16 cellular contexts compared by ENCODE assay signal in the genomic region with DNA sequence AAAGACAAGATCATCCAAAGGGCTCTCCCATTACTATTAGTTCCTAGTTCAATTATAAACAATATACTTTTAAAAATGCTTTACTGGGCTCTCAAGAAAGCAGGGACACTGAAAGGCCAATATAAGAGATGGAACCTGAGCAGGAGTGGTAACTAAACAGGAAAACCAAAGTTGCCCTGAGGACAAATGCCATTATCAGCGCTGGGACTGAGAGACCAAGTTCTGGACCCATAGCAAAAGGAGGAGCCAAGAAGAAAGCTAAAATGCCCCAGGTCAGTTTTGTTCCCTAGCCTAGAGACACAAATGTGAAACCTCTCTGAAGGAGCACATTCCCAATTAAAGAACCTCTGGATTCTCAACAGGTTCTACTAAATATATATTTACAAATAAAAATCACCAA.
DNase-seq lines count a peak whose midpoint lies in the region; ATAC-seq and TF ChIP-seq lines count a peak whose summit lies in the region.
"Had no signal": no experiment of that assay in that cellular context is flagged by ENCODE, and none has a peak within 500 bp of the region (broad histone marks: within the 10 kb centered on the region; RNA-seq: fewer than 3 reads in every experiment).

No MANE protein-coding gene starts in this region.

- no peak overlapping the region for H2BK15ac ChIP-seq in mesendoderm (replicated peaks; ENCODE audit: low read depth)

- H2BK120ac ChIP-seq in mesendoderm (ENCODE audit: low read depth, low read length): no peak overlapping the region

- no peaks in the 10 kb centered on the region for H3K27me3 Mint-ChIP-seq in stimulated activated naive CD8-positive, alpha-beta T cell treated with anti-CD3 and anti-CD28 coated beads, Interleukin-15, amount 100 ng/mL, for 72 hours
- H3K27me3 Mint-ChIP-seq: IgD-negative memory B cell had no signal

- H3K9ac ChIP-seq in HUES6 (ENCODE audit: low read length) (no peak overlapping the region), mesendoderm (ENCODE audit: low read length) (no peak overlapping the region)
- H3K9ac ChIP-seq: BLaER1 treated with 17β-estradiol and CSF1 and Interleukin-3, amounts not matched to agents 10 nM and 100 nM had no signal

- H3K4me3 ChIP-seq in BE2C (ENCODE audit: low read depth, low read length) (no peak overlapping the region), HUES6 (ENCODE audit: low read depth, low read length) (0 out of 2 replicates have a peak overlapping the region, but pooled peaks have one; percentile 11), mesendoderm (ENCODE audit: low read length) (no peak overlapping the region), adrenal gland (no peak overlapping the region)
- H3K4me3 ChIP-seq: BLaER1 treated with 17β-estradiol and CSF1 and Interleukin-3, amounts not matched to agents 10 nM and 100 nM; HAP-1 had no signal

- no peak overlapping the region for H3K4ac ChIP-seq in mesendoderm (ENCODE audit: low read depth, low read length)

- no peak overlapping the region for H2AK5ac ChIP-seq in mesendoderm (ENCODE audit: low read length)

- no peak for TF ChIP-seq CTCF in BE2C (IDR thresholded peaks at IDR 0.05; ENCODE audit: low read depth, low read length)
- no peak for TF ChIP-seq CTCF in VCaP (conservative IDR thresholded peaks at IDR 0.05)
- no peak for TF ChIP-seq CTCF in adrenal gland (IDR thresholded peaks at IDR 0.05)

- H3K27me3 ChIP-seq in BE2C (no peaks in the 10 kb centered on the region), HUES6 (ENCODE audit: control insufficient read depth, insufficient read depth, low read length) (no peaks in the 10 kb centered on the region), mesendoderm (ENCODE audit: insufficient read depth, low read length, poor library complexity) (no peaks in the 10 kb centered on the region), adrenal gland (no peaks in the 10 kb centered on the region)
- H3K27me3 ChIP-seq: BLaER1 treated with 17β-estradiol and CSF1 and Interleukin-3, amounts not matched to agents 10 nM and 100 nM had no signal

- no peaks in the 10 kb centered on the region for H3K9me3 Mint-ChIP-seq in stimulated activated naive CD8-positive, alpha-beta T cell treated with anti-CD3 and anti-CD28 coated beads, Interleukin-15, amount 100 ng/mL, for 72 hours
- H3K9me3 Mint-ChIP-seq: CD8-positive, alpha-beta T cell; IgD-negative memory B cell had no signal

- H3K9me3 ChIP-seq in BE2C: no peaks in the 10 kb centered on the region
- H3K9me3 ChIP-seq in HUES6 (ENCODE audit: control insufficient read depth, insufficient read depth, low read depth, low read length): no peaks in the 10 kb centered on the region
- H3K9me3 ChIP-seq in adrenal gland (replicated peaks in 1 of 3): no peaks in the 10 kb centered on the region
- H3K9me3 ChIP-seq: BLaER1 treated with 17β-estradiol and CSF1 and Interleukin-3, amounts not matched to agents 10 nM and 100 nM; HAP-1 had no signal

- no peak overlapping the region for H3K27ac ChIP-seq in HUES6 (ENCODE audit: low read depth, low read length)
- peak overlapping the region; percentile 70 for H3K27ac ChIP-seq in VCaP
- no peak overlapping the region for H3K27ac ChIP-seq in mesendoderm (ENCODE audit: low read depth, low read length)
- no peak overlapping the region for H3K27ac ChIP-seq in adrenal gland
- H3K27ac ChIP-seq: BLaER1 treated with 17β-estradiol and CSF1 and Interleukin-3, amounts not matched to agents 10 nM and 100 nM had no signal

- no peaks in the 10 kb centered on the region for H3K79me1 ChIP-seq in mesendoderm (ENCODE audit: low read length)

- no peak for ATAC-seq in stimulated activated naive CD8-positive, alpha-beta T cell treated with anti-CD3 and anti-CD28 coated beads, Interleukin-15, amount 100 ng/mL, for 72 hours
- ATAC-seq: CD8-positive, alpha-beta T cell had no signal

- DNase-seq in BE2C (peak; percentile 15), mesendoderm (peak; percentile 31), adrenal gland (no peak), HCEC 1CT (no peak), LoVo (ENCODE audit: low spot score) (no peak)
- DNase-seq in stimulated activated naive CD8-positive, alpha-beta T cell treated with anti-CD3 and anti-CD28 coated beads, Interleukin-15, amount 100 ng/mL, for 72 hours: no peak
- DNase-seq: 8988T; Calu3; CD8-positive, alpha-beta T cell; DMS79 treated with DMSO at 0.1 percent for 48 hours; EL had no signal

- no peak overlapping the region for H3K23ac ChIP-seq in mesendoderm (ENCODE audit: low read length)

- H3K79me2 ChIP-seq in mesendoderm (ENCODE audit: control insufficient read depth, insufficient read depth, low read length): no peaks in the 10 kb centered on the region

- no peak overlapping the region for H3K4me2 ChIP-seq in mesendoderm (ENCODE audit: low read length)
- H3K4me2 ChIP-seq: BLaER1 treated with 17β-estradiol and CSF1 and Interleukin-3, amounts not matched to agents 10 nM and 100 nM had no signal

- no peak overlapping the region for H2BK5ac ChIP-seq in mesendoderm (ENCODE audit: low read length)

- H3K4me1 ChIP-seq in BE2C: peaks cover 3% of the 10 kb centered on the region; the same call in 1 of the 2 replicates
- H3K4me1 ChIP-seq in HUES6 (ENCODE audit: control insufficient read depth, insufficient read depth, low read length): peaks cover 3% of the 10 kb centered on the region; the same call in 1 of the 2 replicates
- H3K4me1 ChIP-seq in mesendoderm (ENCODE audit: control insufficient read depth, low read depth, low read length): no peaks in the 10 kb centered on the region
- H3K4me1 ChIP-seq in adrenal gland (replicated peaks in 1 of 2): no peaks in the 10 kb centered on the region
- H3K4me1 ChIP-seq: BLaER1 treated with 17β-estradiol and CSF1 and Interleukin-3, amounts not matched to agents 10 nM and 100 nM had no signal

- no peak overlapping the region for H4K8ac ChIP-seq in mesendoderm (ENCODE audit: low read depth, low read length)

- H3K27ac Mint-ChIP-seq in stimulated activated naive CD8-positive, alpha-beta T cell treated with anti-CD3 and anti-CD28 coated beads, Interleukin-15, amount 100 ng/mL, for 72 hours: peak overlapping the region in 1 of 2 donors; percentile 68
- H3K27ac Mint-ChIP-seq: CD8-positive, alpha-beta T cell; IgD-negative memory B cell had no signal

- H3K4me1 Mint-ChIP-seq in stimulated activated naive CD8-positive, alpha-beta T cell treated with anti-CD3 and anti-CD28 coated beads, Interleukin-15, amount 100 ng/mL, for 72 hours: no peaks in the 10 kb centered on the region

- H3K36me3 ChIP-seq in BE2C (no peaks in the 10 kb centered on the region), HUES6 (ENCODE audit: control insufficient read depth, insufficient read depth, low read length) (no peaks in the 10 kb centered on the region), mesendoderm (ENCODE audit: control insufficient read depth, insufficient read depth, low read length) (no peaks in the 10 kb centered on the region), adrenal gland (replicated peaks in 1 of 2) (no peaks in the 10 kb centered on the region)
- H3K36me3 ChIP-seq: HAP-1 had no signal

- H3K18ac ChIP-seq in mesendoderm (ENCODE audit: low read length): no peak overlapping the region

- no CpG with 5 or more reads among the region's 1 CpG for WGBS in mesendoderm (ENCODE audit: extremely low coverage, insufficient coverage, low lambda C conversion rate)
- whole genome bisulfite sequencing in adrenal gland, 4 donors: 79 to 91% (median 88%) methylated on average over 1 of the region's 1 CpG

- intact Hi-C loops in adrenal gland (cut with DNase I): loop anchor here in 1 of 2 donors (5.0 kb wide), 1 partner anchor 79 kb away; no protein-coding TSS in a partner anchor

- H3K56ac ChIP-seq in mesendoderm (ENCODE audit: low read length): no peak overlapping the region

- TF ChIP-seq POLR2A in adrenal gland (IDR thresholded peaks at IDR 0.05): no peak

- H4K5ac ChIP-seq in mesendoderm (ENCODE audit: low read length): no peak overlapping the region

- H3K4me3 Mint-ChIP-seq in stimulated activated naive CD8-positive, alpha-beta T cell treated with anti-CD3 and anti-CD28 coated beads, Interleukin-15, amount 100 ng/mL, for 72 hours: no peak overlapping the region
- H3K4me3 Mint-ChIP-seq: CD8-positive, alpha-beta T cell; IgD-negative memory B cell had no signal

Comparison
In these comparisons a context has a peak if more than half of its experiments do, and no peak if none do; other contexts are left out.
1. DNase-seq: peak in BE2C (single experiment) and mesendoderm (single experiment); none in adrenal gland (0 of 7), stimulated activated naive CD8-positive, alpha-beta T cell treated with anti-CD3 and anti-CD28 coated beads, Interleukin-15, amount 100 ng/mL, for 72 hours (0 of 2), HCEC 1CT (single experiment) and LoVo (single experiment).